8 cellular contexts compared by ENCODE assay signal in the genomic region with DNA sequence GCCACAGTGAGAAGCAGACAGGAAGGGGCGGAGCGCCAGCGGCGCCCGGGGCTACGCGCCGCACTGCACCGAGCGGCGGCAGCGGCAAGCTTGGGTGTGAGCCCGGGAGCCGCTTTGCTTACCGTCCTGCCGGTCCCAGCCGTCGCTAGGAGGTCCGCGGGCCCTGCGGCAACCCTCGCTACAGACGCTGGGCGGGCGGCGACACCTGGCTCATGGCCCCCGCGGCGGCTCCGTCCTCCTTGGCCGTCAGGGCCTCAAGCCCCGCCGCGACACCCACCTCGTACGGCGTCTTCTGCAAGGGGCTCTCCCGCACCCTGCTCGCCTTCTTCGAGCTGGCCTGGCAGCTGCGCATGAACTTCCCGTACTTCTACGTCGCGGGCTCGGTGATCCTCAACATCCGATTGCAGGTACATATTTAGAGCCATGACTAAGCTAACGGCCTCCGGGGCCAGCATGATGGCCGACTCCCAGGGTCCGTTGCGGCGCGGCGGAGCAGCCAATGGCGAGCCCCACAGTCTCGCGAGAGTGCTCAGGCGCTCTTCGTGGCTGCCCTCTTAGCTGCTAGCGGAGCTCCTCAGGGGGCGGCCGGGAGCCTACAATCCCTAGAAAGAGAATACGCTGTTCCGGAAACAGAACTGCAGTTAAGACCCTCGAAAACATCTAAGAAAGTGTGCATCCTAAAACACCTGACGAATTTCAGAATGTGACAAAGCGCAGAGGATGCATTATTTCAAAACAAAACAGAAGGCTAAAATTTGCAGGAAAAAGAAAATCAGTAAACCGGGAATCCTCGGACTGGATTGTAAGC. TPM values are rescaled to one million over a fixed set of nuclear protein-coding genes. Genes with fewer than 3 reads are reported as not detected.
DNase-seq lines count a peak whose midpoint lies in the region; ATAC-seq and TF ChIP-seq lines count a peak whose summit lies in the region.

A gene (plus strand): TSS at position 50 of the 808 bp plus-strand sequence. CDS start 163 bp downstream, at position 213.

- peak within 1 kb of the TSS; percentile 98 for H3K27ac Mint-ChIP-seq in central memory CD8-positive, alpha-beta T cell (ENCODE audit: low read depth)

- H3K27ac ChIP-seq in spleen: peak within 1 kb of the TSS; percentile 93 to 99 (median 98)

- peak within 1 kb of the TSS; percentile 64 to 94 (median 80) for H3K4me3 ChIP-seq in spleen

- TF ChIP-seq CTCF in spleen (IDR thresholded peaks at IDR 0.05 in 8 of 11, conservative IDR thresholded peaks at IDR 0.05 in 3 of 11): peak in 5 of 11 experiments; percentile 11 to 38 (median 25)

- TF ChIP-seq POLR2A in spleen (IDR thresholded peaks at IDR 0.05): no peak

- intact Hi-C loops in spleen (cut with DNase I; ENCODE audit: low total_unique reads): no loop called here

- H3K36me3 ChIP-seq in spleen: peaks cover 0 to 20% (median under 1%) of the 10 kb centered on the region in 6 donors

- 0 to 1% (median 0%) methylated on average over 28 to 70 of the region's 70 CpGs for WGBS in spleen, 5 donors

- H3K4me1 Mint-ChIP-seq in central memory CD8-positive, alpha-beta T cell: peaks cover 54% of the 10 kb centered on the region

- peaks cover 29 to 73% (median 46%) of the 10 kb centered on the region in 6 donors for H3K4me1 ChIP-seq in spleen

- ATAC-seq in GM19043 (IDR thresholded peaks at IDR 0.05; ENCODE audit: low read depth, unreplicated experiment) (peak; percentile 95), HG03354 (IDR thresholded peaks at IDR 0.05; ENCODE audit: poor library complexity, severe bottlenecking, unreplicated experiment) (peak; percentile 96)
- ATAC-seq in activated CD4-positive, CD25-positive, alpha-beta regulatory T cell treated with anti-CD3 and anti-CD28 coated beads, Interleukin-2, amount 50 U/mL, for 24 hours: peak; percentile 96 to 97
- ATAC-seq in central memory CD8-positive, alpha-beta T cell (replicated peaks; ENCODE audit: extremely low read depth, poor library complexity, severe bottlenecking): peak; percentile 96

- H3K9me3 ChIP-seq in spleen: no peaks in the 10 kb centered on the region

- DNase-seq in AG20443 (ENCODE audit: low spot score) (peak; percentile 97), NCI-H446 (lab: John Stamatoyannopoulos, UW) (peak; percentile 85 to 96), iris pigment epithelial cell (ENCODE audit: low read depth) (peak; percentile 96), spleen (peak; percentile 98)
- DNase-seq in central memory CD8-positive, alpha-beta T cell (ENCODE audit: low spot score in 2 of 2): peak; percentile 73 to 76

- H3K27me3 ChIP-seq in spleen (replicated peaks in 1 of 7): no peaks in the 10 kb centered on the region

- peak within 1 kb of the TSS; percentile 100 for H3K4me3 Mint-ChIP-seq in central memory CD8-positive, alpha-beta T cell

- H3K36me3 Mint-ChIP-seq in central memory CD8-positive, alpha-beta T cell (ENCODE audit: insufficient read depth): peaks cover 26% of the 10 kb centered on the region

- no peaks in the 10 kb centered on the region for H3K27me3 Mint-ChIP-seq in central memory CD8-positive, alpha-beta T cell

- H3K9me3 Mint-ChIP-seq in central memory CD8-positive, alpha-beta T cell: no peaks in the 10 kb centered on the region

RNA-seq across cellular contexts. Expression of the gene that starts here (rescaled TPM):
- 10 to 100 TPM in 3 of 7 donors, 1 to 10 TPM in 4; 6.5 to 11.9 (median 9.3) TPM for total RNA-seq in spleen
- 1 to 10 TPM; 7.8 to 9.4 (median 8.9) TPM for polyA plus RNA-seq in spleen

Comparison
In these comparisons a context has a peak if more than half of its experiments do, and no peak if none do; other contexts are left out.
1. Peak in every context shown above with its lines: DNase-seq, ATAC-seq, H3K4me3 ChIP-seq and H3K27ac ChIP-seq.